21 cellular contexts compared by ENCODE assay signal in the genomic region with DNA sequence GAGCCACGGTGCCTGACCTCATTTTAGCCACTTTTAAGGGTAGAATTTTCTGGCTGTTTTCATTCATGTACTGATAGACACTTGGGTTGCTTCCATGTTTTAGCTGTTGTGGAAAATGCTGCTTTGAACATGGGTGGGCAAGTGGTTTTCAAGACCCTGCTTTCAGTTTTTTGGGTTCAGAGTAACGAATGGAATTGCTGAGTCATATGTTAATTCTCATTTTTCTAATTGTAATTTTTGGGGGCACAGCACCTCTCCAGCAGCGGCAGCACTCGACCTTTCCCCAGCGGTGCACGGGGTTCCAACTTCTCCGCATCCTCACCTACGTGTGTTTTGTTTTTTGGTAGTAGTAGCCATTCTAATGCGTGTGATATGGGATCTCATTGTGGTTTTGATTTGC.
"Had no signal": no experiment of that assay in that cellular context is flagged by ENCODE, and none has a peak within 500 bp of the region (broad histone marks: within the 10 kb centered on the region; RNA-seq: fewer than 3 reads in every experiment).

No MANE protein-coding gene starts in this region.

- H3K4me2 ChIP-seq: hepatocyte had no signal

- H3K27me3 ChIP-seq: esophagus squamous epithelium, hepatocyte, right lobe of liver, tibial artery, upper lobe of left lung, vagina had no signal

- H2AFZ ChIP-seq: hepatocyte had no signal

- H3K9me3 Mint-ChIP-seq: effector memory CD8-positive, alpha-beta T cell; stimulated activated effector memory CD8-positive, alpha-beta T cell treated with anti-CD3 and anti-CD28 coated beads, Interleukin-12 subunit alpha, Interleukin-12 subunit beta, amount 100 ng/mL, for 72 hours had no signal

- FAIRE-seq: colon, kidney had no signal

- H3K27ac Mint-ChIP-seq: dendritic cell treated with granulocyte-macrophage colony-stimulating factor and Interleukin-4, amounts not matched to agents 40 ng/mL and 50 ng/mL, for 4 days; effector memory CD8-positive, alpha-beta T cell; nephron; stimulated activated effector memory CD8-positive, alpha-beta T cell treated with anti-CD3 and anti-CD28 coated beads, Interleukin-12 subunit alpha, Interleukin-12 subunit beta, amount 100 ng/mL, for 72 hours had no signal

- DNase-seq: effector memory CD8-positive, alpha-beta T cell; esophagus squamous epithelium; foreskin fibroblast; kidney; left cardiac atrium; left ventricle myocardium inferior; mesenchymal stem cell; naive B cell; stimulated activated CD4-positive, alpha-beta T cell treated with anti-CD3 and anti-CD28 coated beads, Interleukin-4, amount 100 ng/mL, for 1 hour; stimulated activated CD8-positive, alpha-beta memory T cell treated with anti-CD3 and anti-CD28 coated beads, Interleukin-4, amount 100 ng/mL, for 48 hours; stimulated activated naive CD8-positive, alpha-beta T cell treated with anti-CD3 and anti-CD28 coated beads, Interleukin-15, Interleukin-2, amounts not matched to agents 100 U/mL and 50 U/mL, for 24 hours; tibial artery; upper lobe of left lung had no signal

- H3K9me3 ChIP-seq: esophagus squamous epithelium, left ventricle myocardium inferior, right lobe of liver, tibial artery, upper lobe of left lung, vagina had no signal

- H3K27ac ChIP-seq: esophagus squamous epithelium, hepatocyte, left ventricle myocardium inferior, right lobe of liver, tibial artery, upper lobe of left lung, vagina had no signal

- H3K4me3 Mint-ChIP-seq: dendritic cell treated with granulocyte-macrophage colony-stimulating factor and Interleukin-4, amounts not matched to agents 40 ng/mL and 50 ng/mL, for 4 days; effector memory CD8-positive, alpha-beta T cell; nephron; stimulated activated effector memory CD8-positive, alpha-beta T cell treated with anti-CD3 and anti-CD28 coated beads, Interleukin-12 subunit alpha, Interleukin-12 subunit beta, amount 100 ng/mL, for 72 hours had no signal

- H3K27me3 Mint-ChIP-seq: dendritic cell treated with granulocyte-macrophage colony-stimulating factor and Interleukin-4, amounts not matched to agents 40 ng/mL and 50 ng/mL, for 4 days; effector memory CD8-positive, alpha-beta T cell; naive B cell had no signal

- H3K4me1 Mint-ChIP-seq: nephron had no signal

- ATAC-seq: effector memory CD8-positive, alpha-beta T cell; left cardiac atrium; right lobe of liver; stimulated activated effector memory CD8-positive, alpha-beta T cell treated with anti-CD3 and anti-CD28 coated beads, Interleukin-12 subunit alpha, Interleukin-12 subunit beta, amount 100 ng/mL, for 72 hours; stimulated activated naive CD8-positive, alpha-beta T cell treated with anti-CD3 and anti-CD28 coated beads, Interleukin-15, Interleukin-2, amounts not matched to agents 100 U/mL and 50 U/mL, for 24 hours had no signal

- H3K4me3 ChIP-seq: esophagus squamous epithelium, hepatocyte, left ventricle myocardium inferior, lung, right lobe of liver, tibial artery, upper lobe of left lung, vagina had no signal
